In the genomic region with DNA sequence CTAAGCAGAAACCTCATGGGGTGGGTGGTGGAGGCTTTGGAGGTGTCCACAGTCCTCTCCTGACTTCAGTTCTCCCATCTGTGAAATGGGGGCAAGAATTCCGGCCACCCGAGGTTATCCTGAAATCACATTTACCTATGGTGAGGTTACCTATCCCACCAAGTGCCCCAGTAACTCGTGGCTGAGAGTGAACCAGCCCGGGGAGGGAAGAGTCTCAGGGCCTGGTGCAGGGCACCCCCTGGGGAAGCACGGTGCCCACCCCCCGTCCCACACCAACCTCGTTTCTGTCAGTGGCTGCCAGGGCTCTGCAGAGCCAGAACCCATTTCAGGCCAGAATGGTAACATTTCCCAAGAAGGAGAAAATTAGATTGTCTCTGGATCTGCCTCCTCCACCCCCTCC, we compare ENCODE assay signal across 21 cellular contexts.
"Had no signal": no experiment of that assay in that cellular context is flagged by ENCODE, and none has a peak within 500 bp of the region (broad histone marks: within the 10 kb centered on the region; RNA-seq: fewer than 3 reads in every experiment).

No MANE protein-coding gene starts in this region.

- H3K27me3 ChIP-seq: hepatocyte had no signal

- ATAC-seq: left cardiac atrium, left colon, left lobe of liver, left lung, left ventricle myocardium superior, lower lobe of right lung, mucosa of descending colon had no signal

- H3K9me3 ChIP-seq: lower lobe of right lung had no signal

- H3K4me2 ChIP-seq: hepatocyte had no signal

- H2AFZ ChIP-seq: hepatocyte had no signal

- H3K27ac ChIP-seq: hepatocyte, left lung, left ventricle myocardium inferior, lower lobe of right lung had no signal

- H3K36me3 ChIP-seq: left lung, left ventricle myocardium inferior, lower lobe of right lung had no signal

- DNase-seq: hippocampal formation, hypothalamus, immature natural killer cell, islet precursor cell, kidney, kidney glomerular epithelial cell, left cardiac atrium, left colon, left lung, left ventricle myocardium inferior, left ventricle myocardium superior, lower lobe of right lung, mammary epithelial cell, mesenchymal stem cell, mesendoderm, midbrain, mucosa of descending colon, naive B cell had no signal

- H3K4me1 ChIP-seq: left lung, left ventricle myocardium inferior, lower lobe of right lung had no signal

- H3K79me2 ChIP-seq: hepatocyte had no signal

- H3K4me3 ChIP-seq: hepatocyte, left lung, left ventricle myocardium inferior, lower lobe of right lung, lung, mucosa of descending colon had no signal
